9 cellular contexts compared by ENCODE assay signal in the genomic region with DNA sequence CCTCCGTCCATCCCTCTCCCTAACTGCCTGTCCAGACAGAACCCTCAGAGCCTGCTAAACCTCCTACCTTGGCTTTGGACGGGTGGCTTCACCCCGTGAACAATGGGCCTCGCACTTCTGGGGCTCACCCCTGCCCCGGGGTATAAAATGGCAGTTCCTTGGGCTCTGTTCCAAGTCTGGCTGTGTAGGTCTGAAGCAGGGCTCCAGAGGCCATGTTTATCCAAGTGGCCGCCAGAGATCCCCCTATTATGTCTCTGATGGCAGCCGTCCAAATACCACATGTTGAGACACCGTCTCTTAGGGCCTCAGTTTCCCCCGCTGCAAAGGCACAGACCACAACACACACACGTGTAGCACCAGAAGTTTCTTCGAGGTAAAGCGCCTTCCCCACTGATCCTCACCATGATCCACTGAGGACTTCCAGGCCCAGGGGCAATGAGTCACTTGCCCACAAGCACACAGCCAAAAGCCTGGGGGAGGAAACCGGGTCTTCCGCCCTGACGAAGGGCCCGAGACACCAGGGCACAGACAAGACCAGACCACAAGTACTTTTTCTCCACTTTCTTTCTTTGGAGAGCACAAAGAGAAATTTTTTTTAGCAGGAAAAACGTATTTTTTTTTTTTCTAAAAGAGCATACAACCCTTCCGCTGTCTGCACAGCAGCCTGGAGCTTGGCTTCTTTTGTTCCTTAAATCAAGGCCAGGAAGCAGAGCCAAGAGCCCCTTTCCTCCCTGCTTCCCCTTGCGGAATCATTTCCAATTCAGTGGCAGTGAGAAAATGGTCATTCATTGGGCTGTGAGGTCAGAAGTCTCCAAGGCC. TPM values are rescaled to one million over a fixed set of nuclear protein-coding genes. Genes with fewer than 3 reads are reported as not detected.
DNase-seq lines count a peak whose midpoint lies in the region; ATAC-seq and TF ChIP-seq lines count a peak whose summit lies in the region.
"Had no signal": no experiment of that assay in that cellular context is flagged by ENCODE, and none has a peak within 500 bp of the region (broad histone marks: within the 10 kb centered on the region; RNA-seq: fewer than 3 reads in every experiment).

No MANE protein-coding gene starts in this region.

- no peak for ATAC-seq in Right ventricle myocardium superior (ENCODE audit: poor library complexity)
- no peak for ATAC-seq in Right ventricle myocardium inferior
- peak; percentile 57 for ATAC-seq in activated naive CD8-positive, alpha-beta T cell treated with anti-CD3 and anti-CD28 coated beads, Interleukin-2, amount 50 U/mL, for 24 hours

- TF ChIP-seq POLR2A in vagina (IDR thresholded peaks at IDR 0.05), result no peak

- DNase-seq in Right ventricle myocardium superior (peak; percentile 63), Right ventricle myocardium inferior (ENCODE audit: missing footprints) (no peak), kidney tubule cell (ENCODE audit: low spot score) (peak; percentile 47), vagina (ENCODE audit: extremely low spot score in 2 of 2) (no peak), NCI-H1092 treated with DMSO at 0.1 percent for 48 hours (lab: John Stamatoyannopoulos, UW) (no peak), ACHN (no peak), NCI-H2171 treated with DMSO at 0.1 percent for 48 hours (lab: John Stamatoyannopoulos, UW) (no peak)
- peak; percentile 22 for DNase-seq in activated naive CD8-positive, alpha-beta T cell treated with anti-CD3 and anti-CD28 coated beads, Interleukin-2, amount 50 U/mL, for 24 hours

- no peaks in the 10 kb centered on the region for H3K36me3 ChIP-seq in vagina
- H3K36me3 ChIP-seq: Peyer's patch had no signal

- H3K27ac Mint-ChIP-seq in activated naive CD8-positive, alpha-beta T cell treated with anti-CD3 and anti-CD28 coated beads, Interleukin-2, amount 50 U/mL, for 24 hours, result no peak overlapping the region

- no peak for TF ChIP-seq CTCF in vagina (IDR thresholded peaks at IDR 0.05)

- H3K9me3 Mint-ChIP-seq in activated naive CD8-positive, alpha-beta T cell treated with anti-CD3 and anti-CD28 coated beads, Interleukin-2, amount 50 U/mL, for 24 hours, result no peaks in the 10 kb centered on the region

- no peak overlapping the region for H3K4me3 ChIP-seq in vagina
- H3K4me3 ChIP-seq: Peyer's patch had no signal

- H3K4me1 Mint-ChIP-seq in activated naive CD8-positive, alpha-beta T cell treated with anti-CD3 and anti-CD28 coated beads, Interleukin-2, amount 50 U/mL, for 24 hours, result peaks cover 6% of the 10 kb centered on the region

- peaks cover 4% of the 10 kb centered on the region for H3K27me3 Mint-ChIP-seq in activated naive CD8-positive, alpha-beta T cell treated with anti-CD3 and anti-CD28 coated beads, Interleukin-2, amount 50 U/mL, for 24 hours

- intact Hi-C loops in Right ventricle myocardium superior (cut with DNase I) (no loop called here), Right ventricle myocardium inferior (cut with DNase I) (loop anchor here (5.0 kb wide), 1 partner anchor 40 kb away; no protein-coding TSS in a partner anchor), vagina (cut with DNase I) (no loop called here)

- no peak overlapping the region for H3K4me3 Mint-ChIP-seq in activated naive CD8-positive, alpha-beta T cell treated with anti-CD3 and anti-CD28 coated beads, Interleukin-2, amount 50 U/mL, for 24 hours

- no peaks in the 10 kb centered on the region for H3K36me3 Mint-ChIP-seq in activated naive CD8-positive, alpha-beta T cell treated with anti-CD3 and anti-CD28 coated beads, Interleukin-2, amount 50 U/mL, for 24 hours (ENCODE audit: low read depth)

- peak overlapping the region; percentile 49 for H3K27ac ChIP-seq in vagina

- peaks cover 41% of the 10 kb centered on the region for H3K4me1 ChIP-seq in vagina

- no peaks in the 10 kb centered on the region for H3K9me3 ChIP-seq in vagina
- H3K9me3 ChIP-seq: Peyer's patch had no signal

- in situ Hi-C loops in ACHN (cut with HindIII; ENCODE audit: low pct_ligation_motif_present, low pct_unique_long_range_greater_than_20kb, low sequenced_read_pairs), result no loop called here

- H3K27me3 ChIP-seq in vagina, result no peaks in the 10 kb centered on the region
- H3K27me3 ChIP-seq: Peyer's patch had no signal

RNA-seq across cellular contexts. Expression of a gene that starts 11.8 kb away (rescaled TPM):
- 10.0 TPM for total RNA-seq in Right ventricle myocardium superior
- total RNA-seq in Right ventricle myocardium inferior, result 10.9 TPM
- total RNA-seq in vagina, result 6.6 TPM

RNA-seq across cellular contexts. Expression of a gene that starts 47.1 kb away (rescaled TPM):
- total RNA-seq in Right ventricle myocardium superior (65.2 TPM), Right ventricle myocardium inferior (70.1 TPM), vagina (18.9 TPM)

RNA-seq across cellular contexts. Expression of a gene that starts 58.3 kb away (rescaled TPM):
- 73.2 TPM for total RNA-seq in Right ventricle myocardium superior
- total RNA-seq in Right ventricle myocardium inferior, result 79.4 TPM
- 36.8 TPM for total RNA-seq in vagina

Comparison
In these comparisons a context has a peak if more than half of its experiments do, and no peak if none do; other contexts are left out.
1. DNase-seq: peak in Right ventricle myocardium superior (single experiment), activated naive CD8-positive, alpha-beta T cell treated with anti-CD3 and anti-CD28 coated beads, Interleukin-2, amount 50 U/mL, for 24 hours (single experiment) and kidney tubule cell (single experiment); none in Right ventricle myocardium inferior (single experiment), vagina (0 of 2), NCI-H1092 treated with DMSO at 0.1 percent for 48 hours (single experiment), ACHN (single experiment) and NCI-H2171 treated with DMSO at 0.1 percent for 48 hours (single experiment).